In genomic region chr2:140797718-140798117, GRCh38 we compare ENCODE assay signal across 14 cellular contexts.
DNase-seq lines count a peak whose midpoint lies in the region; ATAC-seq, FAIRE-seq and TF ChIP-seq lines count a peak whose summit lies in the region.
"Had no signal": no experiment of that assay in that cellular context is flagged by ENCODE, and none has a peak within 500 bp of the region (broad histone marks: within the 10 kb centered on the region; RNA-seq: fewer than 3 reads in every experiment).

No MANE protein-coding gene starts in this region.

- H3K9me3 Mint-ChIP-seq in CD14-positive monocyte, result peaks cover 0 to 3% (median 0%) of the 10 kb centered on the region in 7 donors
- H3K9me3 Mint-ChIP-seq: neural crest cell had no signal

- intact Hi-C loops in CD14-positive monocyte (cut with micrococcal nuclease), result no loop called here

- no peak for TF ChIP-seq POLR2A in GM12891 (IDR thresholded peaks at IDR 0.05; ENCODE audit: low read depth, low read length)

- no peak overlapping the region for H3K27ac Mint-ChIP-seq in CD14-positive monocyte

- TF ChIP-seq CTCF in CD14-positive monocyte (IDR thresholded peaks at IDR 0.05), result no peak

- no peak overlapping the region for H3K4me3 Mint-ChIP-seq in CD14-positive monocyte
- H3K4me3 Mint-ChIP-seq: neural crest cell had no signal

- FAIRE-seq in GM12891 (lab: Jason Lieb, UNC), result no peak
- FAIRE-seq: H54 had no signal

- no peak for DNase-seq in GM12891 (ENCODE audit: insufficient read length, low spot score)
- no peak for DNase-seq in anterior cingulate cortex (lab: John Stamatoyannopoulos, UW)
- DNase-seq in stimulated activated CD4-positive, alpha-beta T cell treated with anti-CD3 and anti-CD28 coated beads, Interleukin-4, amount 100 ng/mL, for 24 hours, result no peak
- no peak for DNase-seq in cerebellar nuclear complex (lab: John Stamatoyannopoulos, UW)
- no peak for DNase-seq in CD14-positive monocyte (ENCODE audit: low spot score)
- DNase-seq: activated CD4-positive, alpha-beta T cell treated with anti-CD3 and anti-CD28 coated beads for 1 hour; activated gamma-delta T cell treated with Interleukin-2 at 50 U/mL for 16 hours; kidney; NCI-H345 had no signal

- H3K27me3 Mint-ChIP-seq in CD14-positive monocyte (ENCODE audit: low read depth in 3 of 3), result peaks cover 0 to 2% (median 0%) of the 10 kb centered on the region in 3 donors

- ATAC-seq in GM19455 (IDR thresholded peaks at IDR 0.05; ENCODE audit: unreplicated experiment) (peak; percentile 83), HG02852 (IDR thresholded peaks at IDR 0.05; ENCODE audit: unreplicated experiment) (peak; percentile 95), HG03558 (IDR thresholded peaks at IDR 0.05; ENCODE audit: extremely low read depth, unreplicated experiment) (peak; percentile 92)

- H3K36me3 Mint-ChIP-seq in CD14-positive monocyte, result no peaks in the 10 kb centered on the region

- H3K4me1 Mint-ChIP-seq in CD14-positive monocyte, result no peaks in the 10 kb centered on the region
- H3K4me1 Mint-ChIP-seq: neural crest cell had no signal

TF ChIP-seq in GM12891, 5 proteins besides CTCF, POLR2A, EP300 and RAD21:
- TF ChIP-seq PAX5 (IDR thresholded peaks at IDR 0.05; ENCODE audit: insufficient read depth, low read length, severe bottlenecking) (no peak), SPI1 (IDR thresholded peaks at IDR 0.05; ENCODE audit: low read depth, low read length) (peak; percentile 87)
